In the genomic region with DNA sequence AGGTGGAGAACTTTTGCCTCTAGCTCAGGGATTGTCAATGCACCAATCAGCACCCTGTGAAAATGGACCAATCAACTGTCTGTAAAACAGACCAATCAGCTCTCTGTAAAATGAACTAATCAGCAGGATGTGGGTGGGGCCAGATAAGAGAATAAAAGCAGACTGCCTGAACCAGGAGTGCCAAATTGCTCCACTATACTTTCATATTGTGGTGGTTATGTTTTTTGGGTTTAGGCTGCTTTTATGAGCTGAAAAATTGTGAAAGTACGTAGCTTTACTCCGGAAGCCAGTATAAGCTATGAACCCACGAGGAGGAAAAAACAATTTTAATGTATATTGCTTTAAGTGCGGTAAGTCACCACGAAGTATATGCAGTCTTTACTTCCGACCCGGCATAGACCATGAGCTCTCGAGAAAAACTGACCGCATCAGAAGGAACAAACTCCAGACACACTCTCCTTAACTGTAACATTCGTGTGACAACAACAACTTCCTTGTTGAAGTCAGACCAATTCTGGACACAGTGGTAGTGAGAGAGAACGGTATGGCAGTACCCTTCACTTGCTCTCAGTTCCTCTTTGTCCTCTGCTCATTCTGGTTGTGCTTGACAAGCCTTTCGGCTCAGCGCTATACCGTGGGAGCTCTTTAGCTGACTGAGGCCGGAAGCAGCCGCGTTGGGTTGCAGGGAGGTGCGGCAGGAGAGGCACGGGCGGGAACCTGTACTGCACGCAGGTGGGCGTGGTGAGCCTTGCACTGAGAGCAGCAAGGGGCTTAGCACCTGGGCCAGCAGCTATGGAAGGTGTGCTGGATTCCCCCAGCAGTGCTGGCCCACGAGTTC, we compare ENCODE assay signal across 8 cellular contexts.
A peak's percentile ranks its signal among the peaks of the same experiment; 100 is the strongest.
DNase-seq lines count a peak whose midpoint lies in the region; ATAC-seq and TF ChIP-seq lines count a peak whose summit lies in the region.
"Had no signal": no experiment of that assay in that cellular context is flagged by ENCODE, and none has a peak within 500 bp of the region (broad histone marks: within the 10 kb centered on the region; RNA-seq: fewer than 3 reads in every experiment).

No MANE protein-coding gene starts in this region.

- H2AFZ ChIP-seq in GM23248, result no peak overlapping the region

- intact Hi-C loops in esophagus squamous epithelium (cut with DNase I), result no loop called here

- in situ Hi-C loops in GM23248 (cut with MboI), result no loop called here

- H3K4me3 Mint-ChIP-seq in glutamatergic neuron (ENCODE audit: unreplicated experiment), result no peak overlapping the region
- H3K4me3 Mint-ChIP-seq: neural crest cell had no signal

- ATAC-seq in GM19395 (IDR thresholded peaks at IDR 0.05; ENCODE audit: unreplicated experiment), result peak; percentile 100
- peak; percentile 99 for ATAC-seq in HG03342 (IDR thresholded peaks at IDR 0.05; ENCODE audit: unreplicated experiment)

- H3K4me1 ChIP-seq in esophagus squamous epithelium (no peaks in the 10 kb centered on the region), GM23248 (ENCODE audit: insufficient read depth) (no peaks in the 10 kb centered on the region)

- H3K27me3 Mint-ChIP-seq in glutamatergic neuron (ENCODE audit: unreplicated experiment), result no peaks in the 10 kb centered on the region

- H3K27ac ChIP-seq in esophagus squamous epithelium, result peak overlapping the region in 2 of 4 donors; percentile 59 to 72
- H3K27ac ChIP-seq in GM23248, result no peak overlapping the region

- peak in 1 of 4 donors; percentile 13 for TF ChIP-seq POLR2A in esophagus squamous epithelium (IDR thresholded peaks at IDR 0.05)

- peak overlapping the region in 2 of 4 donors; percentile 20 to 45 for H3K4me3 ChIP-seq in esophagus squamous epithelium
- no peak overlapping the region for H3K4me3 ChIP-seq in GM23248

- no peaks in the 10 kb centered on the region for H4K20me1 ChIP-seq in GM23248 (ENCODE audit: insufficient read depth)

- H3K36me3 ChIP-seq in esophagus squamous epithelium (no peaks in the 10 kb centered on the region), GM23248 (ENCODE audit: low read depth) (no peaks in the 10 kb centered on the region)

- H3K36me3 Mint-ChIP-seq in glutamatergic neuron (ENCODE audit: unreplicated experiment), result no peaks in the 10 kb centered on the region

- 74 to 81% methylated on average over 12 to 19 of the region's 23 CpGs for WGBS in esophagus squamous epithelium, 2 donors
- WGBS in GM23248 (ENCODE audit: low coverage in 1 of 2, low lambda C conversion rate in 2 of 2, missing lambda C conversion rate in 2 of 2), 2 experiments, result 73 to 76% methylated on average over 22 to 23 of the region's 23 CpGs

- H3K9ac ChIP-seq in GM23248, result no peak overlapping the region

- peaks cover 2% of the 10 kb centered on the region for H3K9me3 Mint-ChIP-seq in glutamatergic neuron (ENCODE audit: unreplicated experiment)

- no peaks in the 10 kb centered on the region for H3K4me1 Mint-ChIP-seq in glutamatergic neuron (ENCODE audit: low read depth, unreplicated experiment)
- H3K4me1 Mint-ChIP-seq: neural crest cell had no signal

- H3K79me2 ChIP-seq in GM23248 (ENCODE audit: insufficient read depth), result no peaks in the 10 kb centered on the region

- H3F3A ChIP-seq in GM23248 (ENCODE audit: insufficient read depth), result no peaks in the 10 kb centered on the region

- no peak for TF ChIP-seq CTCF in esophagus squamous epithelium (IDR thresholded peaks at IDR 0.05)
- no peak for TF ChIP-seq CTCF in glutamatergic neuron (IDR thresholded peaks at IDR 0.05; ENCODE audit: partially characterized antibody, unreplicated experiment)

- DNase-seq in activated CD4-positive, alpha-beta T cell treated with anti-CD3 and anti-CD28 coated beads for 4 hours, result peak; percentile 55 to 76
- DNase-seq in esophagus squamous epithelium (lab: John Stamatoyannopoulos, UW), result peak; percentile 18
- peak; percentile 16 for DNase-seq in stimulated activated CD8-positive, alpha-beta memory T cell treated with anti-CD3 and anti-CD28 coated beads, Interleukin-15, amount 100 ng/mL, for 24 hours (ENCODE audit: low read depth)
- DNase-seq in GM23248, result no peak
- DNase-seq in glutamatergic neuron, result no peak

- H3K9me3 ChIP-seq in esophagus squamous epithelium (no peaks in the 10 kb centered on the region), GM23248 (ENCODE audit: low read depth) (no peaks in the 10 kb centered on the region)

- no peaks in the 10 kb centered on the region for H3K9me2 ChIP-seq in GM23248 (ENCODE audit: insufficient read depth)

- no peak overlapping the region for H3K4me2 ChIP-seq in GM23248 (ENCODE audit: unreplicated experiment)

- no peaks in the 10 kb centered on the region for H3K27me3 ChIP-seq in esophagus squamous epithelium
- no peaks in the 10 kb centered on the region for H3K27me3 ChIP-seq in GM23248 (replicated peaks; ENCODE audit: insufficient read depth)

- H3K27ac Mint-ChIP-seq in glutamatergic neuron (ENCODE audit: unreplicated experiment), result no peak overlapping the region

Comparison
In these comparisons a context has a peak if more than half of its experiments do, and no peak if none do; other contexts are left out.
1. DNase-seq: peak in activated CD4-positive, alpha-beta T cell treated with anti-CD3 and anti-CD28 coated beads for 4 hours (2 of 2), esophagus squamous epithelium (single experiment) and stimulated activated CD8-positive, alpha-beta memory T cell treated with anti-CD3 and anti-CD28 coated beads, Interleukin-15, amount 100 ng/mL, for 24 hours (single experiment); none in GM23248 (single experiment) and glutamatergic neuron (single experiment).